8 cellular contexts compared by ENCODE assay signal in genomic region chrX:51332188-51332942, GRCh38. TPM values are rescaled to one million over a fixed set of nuclear protein-coding genes. Genes with fewer than 3 reads are reported as not detected.
DNase-seq lines count a peak whose midpoint lies in the region; FAIRE-seq and TF ChIP-seq lines count a peak whose summit lies in the region.

NUDT10 (plus strand) TSS chrX:51332822; CDS start chrX:51332966, 144 bp downstream.

- no peaks in the 10 kb centered on the region for H3K79me2 ChIP-seq in GM23248 (ENCODE audit: insufficient read depth)

- no peaks in the 10 kb centered on the region for H3K9me3 ChIP-seq in GM23248 (ENCODE audit: low read depth)

- 1 to 4% methylated on average over 14 to 24 of the region's 68 CpGs for WGBS in GM23248 (ENCODE audit: low coverage in 1 of 2, low lambda C conversion rate in 2 of 2, missing lambda C conversion rate in 2 of 2), 2 experiments

- H3K36me3 ChIP-seq in GM23248 (ENCODE audit: low read depth), result no peaks in the 10 kb centered on the region
- no peaks in the 10 kb centered on the region for H3K36me3 ChIP-seq in kidney epithelial cell (ENCODE audit: control insufficient read depth, insufficient read depth, low read length)

- H3K4me3 ChIP-seq in GM23248 (peak within 1 kb of the TSS; percentile 67), kidney epithelial cell (ENCODE audit: low read depth, low read length) (peak within 1 kb of the TSS; percentile 46)

- TF ChIP-seq CTCF in kidney epithelial cell (IDR thresholded peaks at IDR 0.05; ENCODE audit: insufficient read depth, low read length, poor library complexity, severe bottlenecking), result no peak
- no peak for TF ChIP-seq CTCF in GM10266 (IDR thresholded peaks at IDR 0.05; ENCODE audit: control insufficient read depth, insufficient read depth, low read depth, missing control alignments)

- FAIRE-seq in GM19239 (lab: Jason Lieb, UNC), result no peak

- no peak within 1 kb of the TSS for H3K9ac ChIP-seq in GM23248

- H3K27ac ChIP-seq in GM23248, result no peak within 1 kb of the TSS
- H3K27ac ChIP-seq in caudate nucleus (ENCODE audit: low read depth, low read length), result no peak within 1 kb of the TSS

- in situ Hi-C loops in GM23248 (cut with MboI), result no loop called here

- peak within 1 kb of the TSS; percentile 77 for H2AFZ ChIP-seq in GM23248

- H3K27me3 ChIP-seq in GM23248 (replicated peaks; ENCODE audit: insufficient read depth) (no peaks in the 10 kb centered on the region), kidney epithelial cell (ENCODE audit: control insufficient read depth, insufficient read depth, low read length) (peaks cover 2% of the 10 kb centered on the region)

- no peaks in the 10 kb centered on the region for H3F3A ChIP-seq in GM23248 (ENCODE audit: insufficient read depth)

- peak within 1 kb of the TSS; percentile 57 for H3K4me2 ChIP-seq in GM23248 (ENCODE audit: unreplicated experiment)

- H4K20me1 ChIP-seq in GM23248 (ENCODE audit: insufficient read depth), result no peaks in the 10 kb centered on the region

- no peaks in the 10 kb centered on the region for H3K4me1 ChIP-seq in GM23248 (ENCODE audit: insufficient read depth)

- DNase-seq in GM23248 (peak; percentile 45), SKM-1 (lab: John Stamatoyannopoulos, UW; ENCODE audit: unreplicated experiment) (peak; percentile 10), caudate nucleus (lab: John Stamatoyannopoulos, UW) (peak in 41 of 61 donors; percentile 1 to 77 (median 13)), kidney epithelial cell (ENCODE audit: low read depth) (peak; percentile 1), GM10266 (ENCODE audit: extremely low spot score) (no peak), GM19239 (ENCODE audit: insufficient read length, low spot score) (no peak), MV-4-11 (lab: John Stamatoyannopoulos, UW) (no peak)
- DNase-seq in stimulated activated CD4-positive, alpha-beta T cell treated with anti-CD3 and anti-CD28 coated beads, Interleukin-2, amount 100 ng/mL, for 4 hours (ENCODE audit: low read depth), result peak; percentile 31

- H3K9me2 ChIP-seq in GM23248 (ENCODE audit: insufficient read depth), result no peaks in the 10 kb centered on the region

RNA-seq across cellular contexts. Expression of gene NUDT10, which starts in this region (rescaled TPM):
- 1.9 TPM in 1 of 2 replicates, not detected in the other for total RNA-seq in GM23248 (2014; rRNA removed; shearing (Covaris generic))
- polyA plus RNA-seq in GM23248 (2016; fragmentation: Nextera tagmentation; extraction: Ambion mirVana), result 0.37 and 0.43 TPM in 2 replicates
- 4.5 and 5.8 TPM in 2 replicates for total RNA-seq in kidney epithelial cell

Comparison
In these comparisons a context has a peak if more than half of its experiments do, and no peak if none do; other contexts are left out.
1. DNase-seq: peak in GM23248 (single experiment), SKM-1 (single experiment), caudate nucleus (41 of 61), kidney epithelial cell (single experiment) and stimulated activated CD4-positive, alpha-beta T cell treated with anti-CD3 and anti-CD28 coated beads, Interleukin-2, amount 100 ng/mL, for 4 hours (single experiment); none in GM10266 (single experiment), GM19239 (single experiment) and MV-4-11 (single experiment).